14 cellular contexts compared by ENCODE assay signal in genomic region chr1:17210176-17210575, GRCh38. TPM values are rescaled to one million over a fixed set of nuclear protein-coding genes. Genes with fewer than 3 reads are reported as not detected.
"Had no signal": no experiment of that assay in that cellular context is flagged by ENCODE, and none has a peak within 500 bp of the region (broad histone marks: within the 10 kb centered on the region; RNA-seq: fewer than 3 reads in every experiment).

No MANE protein-coding gene starts in this region.

- H3K27ac Mint-ChIP-seq: activated CD4-positive, alpha-beta memory T cell treated with anti-CD3 and anti-CD28 coated beads, Interleukin-2, amount 10 ng/mL, durations not matched to agents 7 days and 5 days; activated CD4-positive, alpha-beta T cell treated with anti-CD3 and anti-CD28 coated beads for 36 hours; activated naive CD4-positive, alpha-beta T cell treated with anti-CD3 and anti-CD28 coated beads, Interleukin-2, amount 10 ng/mL, durations not matched to agents 7 days and 5 days; activated T-cell treated with anti-CD3 and anti-CD28 coated beads, Interleukin-2, amount 50 U/mL, for 24 hours; stimulated activated naive B cell treated with anti-CD40 and anti-IgM and Interleukin-4, amounts not matched to agents 10 μg/mL and 1 μg/mL and 100 μg/mL, for 72 hours had no signal

- H3K4me3 Mint-ChIP-seq: activated CD4-positive, alpha-beta memory T cell treated with anti-CD3 and anti-CD28 coated beads, Interleukin-2, amount 10 ng/mL, durations not matched to agents 7 days and 5 days; activated CD4-positive, alpha-beta T cell treated with anti-CD3 and anti-CD28 coated beads for 36 hours; activated naive CD4-positive, alpha-beta T cell treated with anti-CD3 and anti-CD28 coated beads, Interleukin-2, amount 10 ng/mL, durations not matched to agents 7 days and 5 days; activated T-cell treated with anti-CD3 and anti-CD28 coated beads, Interleukin-2, amount 50 U/mL, for 24 hours; stimulated activated naive B cell treated with anti-CD40 and anti-IgM and Interleukin-4, amounts not matched to agents 10 μg/mL and 1 μg/mL and 100 μg/mL, for 72 hours had no signal

- H3K36me3 Mint-ChIP-seq: activated naive CD4-positive, alpha-beta T cell treated with anti-CD3 and anti-CD28 coated beads, Interleukin-2, amount 10 ng/mL, durations not matched to agents 7 days and 5 days; stimulated activated naive B cell treated with anti-CD40 and anti-IgM and Interleukin-4, amounts not matched to agents 10 μg/mL and 1 μg/mL and 100 μg/mL, for 72 hours had no signal

- DNase-seq: activated CD4-positive, alpha-beta memory T cell treated with anti-CD3 and anti-CD28 coated beads, Interleukin-2, amount 10 ng/mL, durations not matched to agents 7 days and 5 days; activated CD4-positive, alpha-beta T cell treated with anti-CD3 and anti-CD28 coated beads for 36 hours; activated naive CD4-positive, alpha-beta T cell treated with anti-CD3 and anti-CD28 coated beads, Interleukin-2, amount 10 ng/mL, durations not matched to agents 7 days and 5 days; activated T-cell treated with anti-CD3 and anti-CD28 coated beads, Interleukin-2, amount 50 U/mL, for 24 hours; islet precursor cell; naive thymus-derived CD8-positive, alpha-beta T cell; retina; stimulated activated naive B cell treated with anti-CD40 and anti-IgM and Interleukin-4, amounts not matched to agents 10 μg/mL and 1 μg/mL and 100 μg/mL, for 72 hours; thyroid gland; uterus had no signal

- ATAC-seq: activated CD4-positive, alpha-beta T cell treated with anti-CD3 and anti-CD28 coated beads for 36 hours; esophagus mucosa; mucosa of descending colon; naive thymus-derived CD8-positive, alpha-beta T cell; stimulated activated naive B cell treated with anti-CD40 and anti-IgM and Interleukin-4, amounts not matched to agents 10 μg/mL and 1 μg/mL and 100 μg/mL, for 72 hours had no signal

- H3K9me3 Mint-ChIP-seq: activated CD4-positive, alpha-beta memory T cell treated with anti-CD3 and anti-CD28 coated beads, Interleukin-2, amount 10 ng/mL, durations not matched to agents 7 days and 5 days; activated naive CD4-positive, alpha-beta T cell treated with anti-CD3 and anti-CD28 coated beads, Interleukin-2, amount 10 ng/mL, durations not matched to agents 7 days and 5 days; activated T-cell treated with anti-CD3 and anti-CD28 coated beads, Interleukin-2, amount 50 U/mL, for 24 hours; naive thymus-derived CD8-positive, alpha-beta T cell; stimulated activated naive B cell treated with anti-CD40 and anti-IgM and Interleukin-4, amounts not matched to agents 10 μg/mL and 1 μg/mL and 100 μg/mL, for 72 hours had no signal

RNA-seq across cellular contexts. Expression of gene PADI1, which starts 5.2 kb away (rescaled TPM):
- total RNA-seq: activated CD4-positive, alpha-beta memory T cell treated with anti-CD3 and anti-CD28 coated beads, Interleukin-2, amount 10 ng/mL, durations not matched to agents 7 days and 5 days; activated CD4-positive, alpha-beta T cell treated with anti-CD3 and anti-CD28 coated beads for 36 hours; cardiac septum; lung; naive thymus-derived CD8-positive, alpha-beta T cell; thyroid gland had no signal

RNA-seq across cellular contexts. Expression of gene PADI3, which starts 38.7 kb away (rescaled TPM):
- total RNA-seq: activated CD4-positive, alpha-beta memory T cell treated with anti-CD3 and anti-CD28 coated beads, Interleukin-2, amount 10 ng/mL, durations not matched to agents 7 days and 5 days; activated CD4-positive, alpha-beta T cell treated with anti-CD3 and anti-CD28 coated beads for 36 hours; cardiac septum; lung; naive thymus-derived CD8-positive, alpha-beta T cell; thyroid gland; uterus had no signal
